Comparison of ENCODE assay signal across 9 cellular contexts in genomic region chr4:109294006-109294405, GRCh38. TPM values are rescaled to one million over a fixed set of nuclear protein-coding genes. Genes with fewer than 3 reads are reported as not detected.
A peak's percentile ranks its signal among the peaks of the same experiment; 100 is the strongest.
DNase-seq lines count a peak whose midpoint lies in the region; ATAC-seq and TF ChIP-seq lines count a peak whose summit lies in the region.
"Had no signal": no experiment of that assay in that cellular context is flagged by ENCODE, and none has a peak within 500 bp of the region (broad histone marks: within the 10 kb centered on the region; RNA-seq: fewer than 3 reads in every experiment).

No MANE protein-coding gene starts in this region.

- CTCF ChIA-PET in activated CD8-positive, alpha-beta T cell treated with anti-CD3 and anti-CD28 coated beads, Interleukin-2, amount 10 ng/mL, durations not matched to agents 7 days and 5 days (lab: Charles Lee) = interaction anchor here (0.6 to 1.7 kb wide), 10 partner anchors 9 to 460 kb away, joined by 3 to 8 read pairs (median 3); no protein-coding TSS in a partner anchor

- H3K4me1 ChIP-seq in osteoblast (ENCODE audit: insufficient read depth, low read length) = no peaks in the 10 kb centered on the region

- no peak overlapping the region for H2AFZ ChIP-seq in osteoblast (ENCODE audit: low read length)

- no peak overlapping the region for H3K4me3 ChIP-seq in osteoblast (ENCODE audit: insufficient read depth, low read length)

- DNase-seq in activated CD4-positive, alpha-beta T cell treated with anti-CD3 and anti-CD28 coated beads, Interleukin-2, amount 10 ng/mL, durations not matched to agents 24 days and 14 days = peak; percentile 70
- no peak for DNase-seq in activated CD4-positive, alpha-beta T cell treated with anti-CD3 and anti-CD28 coated beads for 4 hours
- DNase-seq in activated CD8-positive, alpha-beta T cell treated with anti-CD3 and anti-CD28 coated beads, Interleukin-2, amount 10 ng/mL, durations not matched to agents 7 days and 5 days = peak; percentile 48
- DNase-seq in osteoblast (ENCODE audit: insufficient read length, low spot score, missing footprints) (no peak), islet precursor cell (no peak)

- H3K27ac Mint-ChIP-seq in activated CD4-positive, alpha-beta T cell treated with anti-CD3 and anti-CD28 coated beads, Interleukin-2, amount 10 ng/mL, durations not matched to agents 24 days and 14 days = no peak overlapping the region
- H3K27ac Mint-ChIP-seq in activated CD8-positive, alpha-beta T cell treated with anti-CD3 and anti-CD28 coated beads, Interleukin-2, amount 10 ng/mL, durations not matched to agents 7 days and 5 days = no peak overlapping the region
- H3K27ac Mint-ChIP-seq: CD4-positive, alpha-beta memory T cell had no signal

- no peaks in the 10 kb centered on the region for H3K36me3 ChIP-seq in osteoblast (ENCODE audit: insufficient read depth, low read length)

- H3K9me3 ChIP-seq in osteoblast (ENCODE audit: low read depth, low read length) = no peaks in the 10 kb centered on the region

- H3K4me3 Mint-ChIP-seq in activated CD4-positive, alpha-beta T cell treated with anti-CD3 and anti-CD28 coated beads, Interleukin-2, amount 10 ng/mL, durations not matched to agents 24 days and 14 days = no peak overlapping the region
- no peak overlapping the region for H3K4me3 Mint-ChIP-seq in activated CD8-positive, alpha-beta T cell treated with anti-CD3 and anti-CD28 coated beads, Interleukin-2, amount 10 ng/mL, durations not matched to agents 7 days and 5 days
- H3K4me3 Mint-ChIP-seq: CD4-positive, alpha-beta memory T cell had no signal

- H3K79me2 ChIP-seq in osteoblast (ENCODE audit: insufficient read depth, low read length) = no peaks in the 10 kb centered on the region

- peak; percentile 97 for ATAC-seq in GM21717 (IDR thresholded peaks at IDR 0.05; ENCODE audit: unreplicated experiment)
- ATAC-seq in HG03575 (IDR thresholded peaks at IDR 0.05; ENCODE audit: extremely low read depth, insufficient number of reproducible peaks, low FRiP score, unreplicated experiment) = peak; percentile 80
- ATAC-seq in activated CD8-positive, alpha-beta T cell treated with anti-CD3 and anti-CD28 coated beads, Interleukin-2, amount 10 ng/mL, durations not matched to agents 7 days and 5 days = peak; percentile 71
- no peak for ATAC-seq in activated CD4-positive, CD25-positive, alpha-beta regulatory T cell treated with anti-CD3 and anti-CD28 coated beads, Interleukin-2, amount 50 U/mL, for 24 hours

- H3K36me3 Mint-ChIP-seq in activated CD4-positive, alpha-beta T cell treated with anti-CD3 and anti-CD28 coated beads, Interleukin-2, amount 10 ng/mL, durations not matched to agents 24 days and 14 days (ENCODE audit: low read depth) = no peaks in the 10 kb centered on the region
- no peaks in the 10 kb centered on the region for H3K36me3 Mint-ChIP-seq in activated CD8-positive, alpha-beta T cell treated with anti-CD3 and anti-CD28 coated beads, Interleukin-2, amount 10 ng/mL, durations not matched to agents 7 days and 5 days (ENCODE audit: low read depth)
- H3K36me3 Mint-ChIP-seq: CD4-positive, alpha-beta memory T cell had no signal

- H3K4me2 ChIP-seq in osteoblast (ENCODE audit: insufficient read depth, low read length) = no peak overlapping the region

- POLR2A ChIA-PET in activated CD8-positive, alpha-beta T cell treated with anti-CD3 and anti-CD28 coated beads, Interleukin-2, amount 10 ng/mL, durations not matched to agents 7 days and 5 days (lab: Charles Lee) = no interaction called here

- TF ChIP-seq CTCF in osteoblast (IDR thresholded peaks at IDR 0.05; ENCODE audit: extremely low read depth, low read depth, low read length) = peak; percentile 27

- H3K9me3 Mint-ChIP-seq in activated CD4-positive, alpha-beta T cell treated with anti-CD3 and anti-CD28 coated beads, Interleukin-2, amount 10 ng/mL, durations not matched to agents 24 days and 14 days = no peaks in the 10 kb centered on the region
- H3K9me3 Mint-ChIP-seq in activated CD8-positive, alpha-beta T cell treated with anti-CD3 and anti-CD28 coated beads, Interleukin-2, amount 10 ng/mL, durations not matched to agents 7 days and 5 days (ENCODE audit: insufficient read depth) = no peaks in the 10 kb centered on the region
- H3K9me3 Mint-ChIP-seq: CD4-positive, alpha-beta memory T cell had no signal

- no peaks in the 10 kb centered on the region for H3K4me1 Mint-ChIP-seq in activated CD4-positive, alpha-beta T cell treated with anti-CD3 and anti-CD28 coated beads, Interleukin-2, amount 10 ng/mL, durations not matched to agents 24 days and 14 days
- H3K4me1 Mint-ChIP-seq in activated CD8-positive, alpha-beta T cell treated with anti-CD3 and anti-CD28 coated beads, Interleukin-2, amount 10 ng/mL, durations not matched to agents 7 days and 5 days (ENCODE audit: low read depth) = peaks cover 2% of the 10 kb centered on the region
- H3K4me1 Mint-ChIP-seq: CD4-positive, alpha-beta memory T cell had no signal

- intact Hi-C loops in activated CD4-positive, alpha-beta T cell treated with anti-CD3 and anti-CD28 coated beads, Interleukin-2, amount 10 ng/mL, durations not matched to agents 24 days and 14 days (cut with micrococcal nuclease) = loop anchor here (5.0 kb wide), 1 partner anchor 462 kb away; no protein-coding TSS in a partner anchor

- H3K27ac ChIP-seq in osteoblast (ENCODE audit: low read depth, low read length) = no peak overlapping the region

- no peaks in the 10 kb centered on the region for H3K27me3 ChIP-seq in osteoblast (ENCODE audit: insufficient read depth, low read length)

- H3K27me3 Mint-ChIP-seq in activated CD4-positive, alpha-beta T cell treated with anti-CD3 and anti-CD28 coated beads, Interleukin-2, amount 10 ng/mL, durations not matched to agents 24 days and 14 days = peaks cover 23% of the 10 kb centered on the region
- H3K27me3 Mint-ChIP-seq in activated CD8-positive, alpha-beta T cell treated with anti-CD3 and anti-CD28 coated beads, Interleukin-2, amount 10 ng/mL, durations not matched to agents 7 days and 5 days (ENCODE audit: low read depth) = peaks cover 36% of the 10 kb centered on the region

- no peaks in the 10 kb centered on the region for H4K20me1 ChIP-seq in osteoblast (ENCODE audit: insufficient read depth, low read length)

RNA-seq across cellular contexts. Expression of gene COL25A1, which starts 8.5 kb away (rescaled TPM):
- total RNA-seq in activated CD4-positive, alpha-beta T cell treated with anti-CD3 and anti-CD28 coated beads, Interleukin-2, amount 10 ng/mL, durations not matched to agents 24 days and 14 days = not detected in 2 replicates
- total RNA-seq in activated CD8-positive, alpha-beta T cell treated with anti-CD3 and anti-CD28 coated beads, Interleukin-2, amount 10 ng/mL, durations not matched to agents 7 days and 5 days = not detected
- total RNA-seq in osteoblast = 1.2 and 1.4 TPM in 2 replicates

Comparison
In these comparisons a context has a peak if more than half of its experiments do, and no peak if none do; other contexts are left out.
1. DNase-seq: peak in activated CD4-positive, alpha-beta T cell treated with anti-CD3 and anti-CD28 coated beads, Interleukin-2, amount 10 ng/mL, durations not matched to agents 24 days and 14 days (single experiment) and activated CD8-positive, alpha-beta T cell treated with anti-CD3 and anti-CD28 coated beads, Interleukin-2, amount 10 ng/mL, durations not matched to agents 7 days and 5 days (single experiment); none in activated CD4-positive, alpha-beta T cell treated with anti-CD3 and anti-CD28 coated beads for 4 hours (0 of 2), osteoblast (single experiment) and islet precursor cell (single experiment).
2. ATAC-seq: peak in GM21717 (single experiment), HG03575 (single experiment) and activated CD8-positive, alpha-beta T cell treated with anti-CD3 and anti-CD28 coated beads, Interleukin-2, amount 10 ng/mL, durations not matched to agents 7 days and 5 days (single experiment); none in activated CD4-positive, CD25-positive, alpha-beta regulatory T cell treated with anti-CD3 and anti-CD28 coated beads, Interleukin-2, amount 50 U/mL, for 24 hours (0 of 2).